In the genomic region with DNA sequence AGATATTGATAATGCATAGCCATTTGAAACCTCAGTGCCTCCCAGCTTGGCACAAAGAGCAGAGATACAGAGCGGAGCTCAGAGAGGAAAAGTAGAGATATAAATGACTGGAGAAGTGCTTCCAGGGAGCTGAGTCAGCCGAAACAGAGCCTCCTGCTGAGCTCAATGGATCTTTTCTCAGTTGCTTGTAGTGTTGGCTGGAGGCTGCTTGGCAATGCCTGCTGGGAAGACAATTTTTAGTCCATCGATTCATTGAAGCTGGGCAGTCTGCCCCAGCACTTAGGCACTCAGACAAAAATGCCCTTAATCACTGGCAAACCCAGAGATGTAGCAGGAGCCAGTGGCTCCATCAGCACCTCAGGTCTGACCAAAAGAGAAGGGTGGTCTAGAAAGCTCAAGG, we compare ENCODE assay signal across 12 cellular contexts.
DNase-seq lines count a peak whose midpoint lies in the region; ATAC-seq and TF ChIP-seq lines count a peak whose summit lies in the region.
"Had no signal": no experiment of that assay in that cellular context is flagged by ENCODE, and none has a peak within 500 bp of the region (broad histone marks: within the 10 kb centered on the region; RNA-seq: fewer than 3 reads in every experiment).

No MANE protein-coding gene starts in this region.

- DNase-seq in NCI-H1092 (lab: John Stamatoyannopoulos, UW) = peak; percentile 42
- peak in 48 of 61 donors; percentile 2 to 81 (median 38) for DNase-seq in caudate nucleus (lab: John Stamatoyannopoulos, UW)
- DNase-seq in hepatocyte (ENCODE audit: low spot score) = peak; percentile 11
- DNase-seq in stromal cell of bone marrow (ENCODE audit: low read depth) = peak; percentile 73
- no peak for DNase-seq in activated CD4-positive, alpha-beta T cell treated with anti-CD3 and anti-CD28 coated beads, Interleukin-2, amount 50 U/mL, for 48 hours
- DNase-seq in GM19238 (ENCODE audit: insufficient read length, low spot score) = no peak
- no peak for DNase-seq in activated T-cell treated with anti-CD3 and anti-CD28 coated beads, Interleukin-2, amount 50 U/mL, for 48 hours
- DNase-seq: Calu3; NCI-H1436 treated with DMSO at 0.1 percent for 48 hours; OCI-M1; stimulated activated CD4-positive, alpha-beta T cell treated with anti-CD3 and anti-CD28 coated beads, Interleukin-4, amount 100 ng/mL, for 1 hour had no signal

- H3K4me2 ChIP-seq in hepatocyte = no peak overlapping the region

- TF ChIP-seq CTCF in hepatocyte (IDR thresholded peaks at IDR 0.05; ENCODE audit: poor library complexity) = no peak

- H4K20me1 ChIP-seq in hepatocyte (ENCODE audit: insufficient read depth, poor library complexity, severe bottlenecking) = no peaks in the 10 kb centered on the region

- H3K27ac ChIP-seq in caudate nucleus (ENCODE audit: low read depth, low read length) (no peak overlapping the region), hepatocyte (no peak overlapping the region)

- H3K27me3 ChIP-seq in hepatocyte = no peaks in the 10 kb centered on the region

- H3K79me2 ChIP-seq in hepatocyte = no peaks in the 10 kb centered on the region

- no peak overlapping the region for H2AFZ ChIP-seq in hepatocyte

- no peak for ATAC-seq in GM18907 (IDR thresholded peaks at IDR 0.05; ENCODE audit: unreplicated experiment)

- H3K4me3 ChIP-seq in hepatocyte = no peak overlapping the region

- H3K4me1 ChIP-seq in hepatocyte (ENCODE audit: insufficient read depth) = peaks cover 7% of the 10 kb centered on the region

- no peaks in the 10 kb centered on the region for H3K9me2 ChIP-seq in hepatocyte (replicated peaks; ENCODE audit: insufficient read depth)

- WGBS in hepatocyte (ENCODE audit: low lambda C conversion rate, missing lambda C conversion rate) = 88% methylated on average over 3 of the region's 3 CpGs

- no peaks in the 10 kb centered on the region for H3K9me3 ChIP-seq in hepatocyte (ENCODE audit: low read depth)

- H3K36me3 ChIP-seq in hepatocyte (replicated peaks; ENCODE audit: insufficient read depth, low read depth) = no peaks in the 10 kb centered on the region

Comparison
In these comparisons a context has a peak if more than half of its experiments do, and no peak if none do; other contexts are left out.
1. DNase-seq: peak in NCI-H1092 (single experiment), caudate nucleus (48 of 61), hepatocyte (single experiment) and stromal cell of bone marrow (single experiment); none in activated CD4-positive, alpha-beta T cell treated with anti-CD3 and anti-CD28 coated beads, Interleukin-2, amount 50 U/mL, for 48 hours (0 of 2), GM19238 (single experiment) and activated T-cell treated with anti-CD3 and anti-CD28 coated beads, Interleukin-2, amount 50 U/mL, for 48 hours (0 of 2).